ENCODE assay signal across 9 cellular contexts in the genomic region with DNA sequence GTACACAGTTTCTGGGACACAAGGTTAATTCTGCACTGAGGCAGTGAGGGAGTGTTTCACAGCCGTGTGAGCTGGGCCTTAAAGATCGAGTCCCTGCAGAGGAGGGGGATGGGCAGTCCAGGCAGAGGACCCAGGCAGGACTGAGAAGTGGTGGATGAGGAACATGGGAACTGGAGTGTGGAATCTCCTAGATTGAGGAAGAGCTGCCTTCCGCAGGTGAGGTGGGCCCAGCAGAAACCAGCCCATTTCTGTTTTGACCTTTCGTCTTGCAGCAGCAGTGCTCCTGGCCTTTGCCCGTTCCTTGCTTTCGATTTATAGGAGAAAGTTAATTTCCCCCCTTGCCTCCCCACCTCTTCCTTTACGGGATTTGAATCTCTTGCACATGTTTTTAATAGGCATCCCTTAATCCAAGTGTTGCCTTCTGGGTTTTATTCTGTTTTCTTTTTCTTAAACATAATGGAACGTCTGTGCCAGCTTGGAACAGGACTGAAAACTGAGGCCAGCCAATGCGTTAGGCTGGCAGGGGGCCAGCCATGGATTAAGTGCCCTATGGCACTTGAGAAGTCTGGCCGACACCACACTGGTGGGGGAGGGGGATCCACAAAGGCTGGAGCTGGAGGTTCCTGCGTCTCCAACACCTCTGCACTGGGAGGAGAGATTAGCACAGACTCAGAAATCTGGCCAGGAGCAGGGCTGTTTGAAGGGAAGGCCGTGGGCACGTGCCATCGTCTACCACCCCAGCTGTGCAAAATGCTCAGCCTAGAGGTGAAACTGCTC.
DNase-seq lines count a peak whose midpoint lies in the region; ATAC-seq, FAIRE-seq and TF ChIP-seq lines count a peak whose summit lies in the region.
"Had no signal": no experiment of that assay in that cellular context is flagged by ENCODE, and none has a peak within 500 bp of the region (broad histone marks: within the 10 kb centered on the region; RNA-seq: fewer than 3 reads in every experiment).

No MANE protein-coding gene starts in this region.

- 0 out of 2 replicates have a peak overlapping the region, but pooled peaks have one; percentile 18 for H2AK5ac ChIP-seq in H1 (ENCODE audit: low read depth, low read length)

- no peak for TF ChIP-seq EP300 in H1 (IDR thresholded peaks at IDR 0.05; ENCODE audit: borderline replicate concordance in 1 of 2, low read depth in 2 of 2, low read length in 2 of 2)

- peaks cover 2% of the 10 kb centered on the region; the same call in 1 of the 2 replicates for H3K79me1 ChIP-seq in H1 (ENCODE audit: low read depth, low read length)

- peaks cover 31 to 56% (median 42%) of the 10 kb centered on the region in 4 donors for H3K4me1 Mint-ChIP-seq in CD4-positive, alpha-beta memory T cell

- no peak overlapping the region for H3K27ac ChIP-seq in CD4-positive, alpha-beta memory T cell (ENCODE audit: low read depth, low read length)
- H3K27ac ChIP-seq in H1 (ENCODE audit: low read depth, low read length) (no peak overlapping the region), neutrophil (peak overlapping the region; percentile 76), Karpas-422 (ENCODE audit: low read length) (no peak overlapping the region)

- H3K4me3 Mint-ChIP-seq in CD4-positive, alpha-beta memory T cell, result peak overlapping the region in 1 of 8 donors; percentile 50

- TF ChIP-seq RAD21 in H1 (IDR thresholded peaks at IDR 0.05 in 1 of 2, conservative IDR thresholded peaks at IDR 0.05 in 1 of 2; ENCODE audit: low read depth in 2 of 2, low read length in 2 of 2), result no peak; a peak in 1 of 4 replicates

- intact Hi-C loops in CD4-positive, alpha-beta memory T cell (cut with micrococcal nuclease), result no loop called here

- H3K23ac ChIP-seq in H1 (ENCODE audit: insufficient read length), result no peak overlapping the region

- no peak overlapping the region for H3K56ac ChIP-seq in H1 (replicated peaks; ENCODE audit: insufficient read length, low read depth, low read length)

- TF ChIP-seq CTCF in H1 (IDR thresholded peaks at IDR 0.05; ENCODE audit: control extremely low read depth in 1 of 3, insufficient read depth in 1 of 3, low read depth in 1 of 3, low read length in 3 of 3) (no peak), neutrophil (IDR thresholded peaks at IDR 0.05) (no peak), GM10248 (IDR thresholded peaks at IDR 0.05; ENCODE audit: control extremely low read depth, extremely low read depth, low read depth, missing control alignments) (no peak)

- peaks cover 57% of the 10 kb centered on the region for H3K36me3 ChIP-seq in CD4-positive, alpha-beta memory T cell (ENCODE audit: insufficient read depth, low read length)
- H3K36me3 ChIP-seq in H1 (ENCODE audit: control insufficient read depth in 2 of 4, insufficient read depth in 4 of 4, low read length in 3 of 4) (no peaks in the 10 kb centered on the region), neutrophil (peaks cover 4% of the 10 kb centered on the region), Karpas-422 (ENCODE audit: insufficient read depth, low read length) (no peaks in the 10 kb centered on the region)

- no peak overlapping the region for H2BK12ac ChIP-seq in H1 (ENCODE audit: low read depth, low read length)

- H3K23me2 ChIP-seq in H1 (ENCODE audit: low read depth, low read length), result no peaks in the 10 kb centered on the region

- ATAC-seq in HG02623 (IDR thresholded peaks at IDR 0.05; ENCODE audit: unreplicated experiment), result no peak

- peaks cover 28% of the 10 kb centered on the region for H3K4me1 ChIP-seq in CD4-positive, alpha-beta memory T cell (ENCODE audit: insufficient read depth, low read length)
- peaks cover 4 to 23% (median 11%) of the 10 kb centered on the region in 4 experiments for H3K4me1 ChIP-seq in H1 (replicated peaks in 1 of 4; ENCODE audit: control insufficient read depth in 3 of 4, insufficient read depth in 4 of 4, low read length in 3 of 4)
- H3K4me1 ChIP-seq in neutrophil (ENCODE audit: control insufficient read depth in 1 of 2, insufficient read depth in 1 of 2, low read depth in 1 of 2, low read length in 1 of 2), result peaks cover 33 to 34% of the 10 kb centered on the region in 2 experiments
- no peaks in the 10 kb centered on the region; the same call in 1 of the 2 replicates for H3K4me1 ChIP-seq in Karpas-422 (ENCODE audit: low read length)

- H3K9me3 Mint-ChIP-seq in CD4-positive, alpha-beta memory T cell, result peaks cover 0 to 3% (median 0%) of the 10 kb centered on the region in 8 donors

- H3K4ac ChIP-seq in H1 (replicated peaks; ENCODE audit: insufficient read length, low read depth, low read length), result no peak overlapping the region

- H2AFZ ChIP-seq in H1 (ENCODE audit: low read length) (no peak overlapping the region), Karpas-422 (ENCODE audit: low read length) (no peak overlapping the region)

- H3K14ac ChIP-seq in H1 (ENCODE audit: insufficient read length), result no peak overlapping the region

- no peak overlapping the region for H2BK15ac ChIP-seq in H1 (ENCODE audit: low read length)

- no peak overlapping the region for H2BK20ac ChIP-seq in H1 (ENCODE audit: low read length)

- H4K5ac ChIP-seq in H1 (ENCODE audit: insufficient read length, low read depth, low read length), result no peak overlapping the region

- no peak for FAIRE-seq in H1 (lab: Jason Lieb, UNC)

- no peak overlapping the region for H4K8ac ChIP-seq in H1 (ENCODE audit: extremely low read depth, insufficient read depth, low read length)

- no peak overlapping the region for H4K91ac ChIP-seq in H1 (replicated peaks; ENCODE audit: insufficient read length, low read length)

- TF ChIP-seq POLR2A in H1 (IDR thresholded peaks at IDR 0.05; ENCODE audit: control extremely low read depth in 1 of 2, low read depth in 2 of 2, low read length in 2 of 2), result no peak

- H2BK120ac ChIP-seq in H1 (replicated peaks; ENCODE audit: low read depth, low read length), result no peak overlapping the region

- POLR2A ChIA-PET in CD4-positive, alpha-beta memory T cell (lab: Charles Lee; ENCODE audit: partially characterized antibody), result no interaction called here
- POLR2A ChIA-PET in H1 (lab: Charles Lee; ENCODE audit: partially characterized antibody) (interaction anchor here (0.7 to 1.0 kb wide), 2 partner anchors 46 to 266 kb away, joined by 3 read pairs; no protein-coding TSS in a partner anchor), GM10248 (lab: Yijun Ruan, JAX) (interaction anchor here (0.6 kb wide), 1 partner anchor 124 kb away, joined by 9 read pairs; no protein-coding TSS in a partner anchor)

- peaks cover 41 to 72% of the 10 kb centered on the region in 2 donors for H3K36me3 Mint-ChIP-seq in CD4-positive, alpha-beta memory T cell

- H3K9ac ChIP-seq in H1 (replicated peaks in 1 of 4; ENCODE audit: extremely low read depth in 1 of 4, low read depth in 3 of 4, low read length in 3 of 4), result no peak overlapping the region; a peak in 1 of 7 replicates
- H3K9ac ChIP-seq in Karpas-422 (ENCODE audit: low read length), result no peak overlapping the region

- H3K4me2 ChIP-seq in H1 (ENCODE audit: insufficient read depth in 1 of 2, low read depth in 2 of 2, low read length in 2 of 2) (no peak overlapping the region), Karpas-422 (ENCODE audit: low read depth, low read length, poor library complexity, severe bottlenecking) (no peak overlapping the region)

- H3K18ac ChIP-seq in H1 (ENCODE audit: extremely low read depth, low read length), result peak overlapping the region; percentile 73; the same call in 1 of the 2 replicates

- H3K27ac Mint-ChIP-seq in CD4-positive, alpha-beta memory T cell, result peak overlapping the region; percentile 37 to 91 (median 85)

- no peaks in the 10 kb centered on the region for H3K27me3 ChIP-seq in CD4-positive, alpha-beta memory T cell (ENCODE audit: insufficient read depth, low read length)
- no peaks in the 10 kb centered on the region for H3K27me3 ChIP-seq in H1 (replicated peaks in 1 of 4; ENCODE audit: control insufficient read depth in 3 of 4, extremely low read depth in 1 of 4, insufficient read depth in 3 of 4, low read length in 3 of 4)
- no peaks in the 10 kb centered on the region for H3K27me3 ChIP-seq in neutrophil
- no peaks in the 10 kb centered on the region for H3K27me3 ChIP-seq in Karpas-422 (ENCODE audit: low read length)
- H3K27me3 ChIP-seq: cardiac muscle cell had no signal

- CTCF ChIA-PET in CD4-positive, alpha-beta memory T cell (lab: Charles Lee; ENCODE audit: partially characterized antibody), result interaction anchor here (1.2 kb wide), 1 partner anchor 111 kb away, joined by 3 read pairs; a partner anchor contains a TSS
- CTCF ChIA-PET in H1 (lab: Charles Lee; ENCODE audit: partially characterized antibody) (interaction anchor here (0.8 to 1.6 kb wide), 6 partner anchors 9 to 228 kb away, joined by 3 to 7 read pairs (median 4); no protein-coding TSS in a partner anchor), GM10248 (lab: Yijun Ruan, JAX) (interaction anchor here (0.9 to 1.7 kb wide), 4 partner anchors 11 to 85 kb away, joined by 3 read pairs; no protein-coding TSS in a partner anchor)

- no peak for DNase-seq in CD4-positive, alpha-beta memory T cell
- peak; percentile 68 for DNase-seq in NCI-H2029 (lab: John Stamatoyannopoulos, UW)
- DNase-seq in H1 (ENCODE audit: low read depth in 1 of 2, low spot score in 2 of 2), result no peak
- DNase-seq in Karpas-422, result no peak
- no peak for DNase-seq in activated CD4-positive, CD25-positive, alpha-beta regulatory T cell treated with anti-CD3 and anti-CD28 coated beads, Interleukin-2, amount 50 U/mL, for 72 hours
- DNase-seq in GM10248 (ENCODE audit: extremely low spot score), result no peak

- no peaks in the 10 kb centered on the region for H3K27me3 Mint-ChIP-seq in CD4-positive, alpha-beta memory T cell

- H3K4me3 ChIP-seq in CD4-positive, alpha-beta memory T cell (ENCODE audit: low read length in 2 of 2), result no peak overlapping the region
- no peak overlapping the region; a peak in 2 of 8 replicates for H3K4me3 ChIP-seq in H1 (ENCODE audit: extremely low read depth in 1 of 4, insufficient read depth in 2 of 4, low read depth in 3 of 4, low read length in 4 of 4)
- H3K4me3 ChIP-seq in neutrophil (ENCODE audit: low read depth in 1 of 2, low read length in 1 of 2), result no peak overlapping the region
- H3K4me3 ChIP-seq in Karpas-422 (ENCODE audit: low read length), result no peak overlapping the region
- H3K4me3 ChIP-seq: cardiac muscle cell had no signal

- H3K9me2 ChIP-seq in Karpas-422 (replicated peaks; ENCODE audit: insufficient read depth, low read length), result no peaks in the 10 kb centered on the region

- no peaks in the 10 kb centered on the region for H3K79me2 ChIP-seq in H1 (ENCODE audit: control insufficient read depth in 1 of 2, insufficient read depth in 2 of 2, low read length in 2 of 2)
- H3K79me2 ChIP-seq in Karpas-422 (ENCODE audit: low read length), result no peaks in the 10 kb centered on the region

- no peak overlapping the region; the same call in 1 of the 2 replicates for H2BK5ac ChIP-seq in H1 (ENCODE audit: low read depth, low read length)

- 80% methylated on average over 12 of the region's 14 CpGs; no CpG with 5 or more reads in 1 of the 2 experiments for WGBS in H1 (ENCODE audit: extremely low coverage in 1 of 2, insufficient coverage in 1 of 2, insufficient read length in 1 of 2, insufficient replicate concordance in 2 of 2, low coverage in 1 of 2, low lambda C conversion rate in 2 of 2, missing lambda C conversion rate in 1 of 2), 2 experiments

- no peaks in the 10 kb centered on the region for H3K9me3 ChIP-seq in CD4-positive, alpha-beta memory T cell (ENCODE audit: control insufficient read depth in 1 of 2, low read length in 2 of 2)
- H3K9me3 ChIP-seq in H1 (ENCODE audit: insufficient read depth in 2 of 2, low read depth in 1 of 2, low read length in 1 of 2) (no peaks in the 10 kb centered on the region), neutrophil (no peaks in the 10 kb centered on the region), Karpas-422 (ENCODE audit: low read length) (no peaks in the 10 kb centered on the region)

- H4K20me1 ChIP-seq in H1 (replicated peaks in 1 of 2; ENCODE audit: control insufficient read depth in 1 of 2, insufficient read depth in 2 of 2, low read length in 2 of 2) (peaks cover 0 to 3% of the 10 kb centered on the region in 2 experiments), Karpas-422 (ENCODE audit: insufficient read depth, low read depth, low read length) (no peaks in the 10 kb centered on the region; the same call in 1 of the 2 replicates)
